ENCODE assay signal across 26 cellular contexts in genomic region chr16:10003486-10003885, GRCh38.
DNase-seq lines count a peak whose midpoint lies in the region; ATAC-seq, FAIRE-seq and TF ChIP-seq lines count a peak whose summit lies in the region.
"Had no signal": no experiment of that assay in that cellular context is flagged by ENCODE, and none has a peak within 500 bp of the region (broad histone marks: within the 10 kb centered on the region; RNA-seq: fewer than 3 reads in every experiment).

No MANE protein-coding gene starts in this region.

- H3K9ac ChIP-seq in astrocyte (ENCODE audit: low read length), result no peak overlapping the region
- H3K9ac ChIP-seq: BLaER1 treated with 17β-estradiol and CSF1 and Interleukin-3, amounts not matched to agents 10 nM and 100 nM had no signal

- no peaks in the 10 kb centered on the region for H3K27me3 Mint-ChIP-seq in astrocyte (ENCODE audit: low read depth, unreplicated experiment)
- H3K27me3 Mint-ChIP-seq in CD8-positive, alpha-beta T cell (ENCODE audit: low read depth), result no peaks in the 10 kb centered on the region
- H3K27me3 Mint-ChIP-seq: CD4-positive, alpha-beta memory T cell had no signal

- H3K4me3 ChIP-seq in astrocyte (ENCODE audit: insufficient read depth, low read depth, low read length) (no peak overlapping the region), fibroblast of villous mesenchyme (ENCODE audit: low read depth, low read length) (no peak overlapping the region)
- H3K4me3 ChIP-seq in CD8-positive, alpha-beta T cell (ENCODE audit: low read depth, low read length), result no peak overlapping the region
- H3K4me3 ChIP-seq: BLaER1 treated with 17β-estradiol and CSF1 and Interleukin-3, amounts not matched to agents 10 nM and 100 nM; Peyer's patch; SJSA1 had no signal

- ATAC-seq in omental fat pad (ENCODE audit: low FRiP score), result peak; percentile 73
- ATAC-seq in CD8-positive, alpha-beta T cell, result no peak
- ATAC-seq: HCT116 had no signal

- H4K20me1 ChIP-seq in astrocyte (ENCODE audit: insufficient read depth, low read length), result no peaks in the 10 kb centered on the region
- H4K20me1 ChIP-seq: BLaER1 treated with 17β-estradiol and CSF1 and Interleukin-3, amounts not matched to agents 10 nM and 100 nM had no signal

- no peak overlapping the region for H3K4me2 ChIP-seq in astrocyte (ENCODE audit: low read length)
- H3K4me2 ChIP-seq: BLaER1 treated with 17β-estradiol and CSF1 and Interleukin-3, amounts not matched to agents 10 nM and 100 nM had no signal

- no peaks in the 10 kb centered on the region for H3K36me3 Mint-ChIP-seq in astrocyte (ENCODE audit: low read depth, unreplicated experiment)
- H3K36me3 Mint-ChIP-seq in CD8-positive, alpha-beta T cell, result no peaks in the 10 kb centered on the region
- H3K36me3 Mint-ChIP-seq: CD4-positive, alpha-beta memory T cell had no signal

- H3K27ac Mint-ChIP-seq in astrocyte (ENCODE audit: unreplicated experiment), result no peak overlapping the region
- no peak overlapping the region for H3K27ac Mint-ChIP-seq in CD8-positive, alpha-beta T cell

- H3K4me3 Mint-ChIP-seq in astrocyte (ENCODE audit: unreplicated experiment), result no peak overlapping the region
- H3K4me3 Mint-ChIP-seq in CD8-positive, alpha-beta T cell, result no peak overlapping the region
- H3K4me3 Mint-ChIP-seq: CD4-positive, alpha-beta memory T cell had no signal

- TF ChIP-seq CTCF in astrocyte (IDR thresholded peaks at IDR 0.05; ENCODE audit: insufficient read depth, low read depth, low read length) (no peak), fibroblast of villous mesenchyme (IDR thresholded peaks at IDR 0.05; ENCODE audit: insufficient read depth, low read depth, low read length) (no peak), omental fat pad (IDR thresholded peaks at IDR 0.05) (no peak)
- no peak for TF ChIP-seq CTCF in CD8-positive, alpha-beta T cell (IDR thresholded peaks at IDR 0.05)

- no peaks in the 10 kb centered on the region for H3K36me3 ChIP-seq in astrocyte (ENCODE audit: insufficient read depth, low read length)
- no peaks in the 10 kb centered on the region for H3K36me3 ChIP-seq in CD8-positive, alpha-beta T cell (ENCODE audit: insufficient read depth, low read length)
- H3K36me3 ChIP-seq: BLaER1 treated with 17β-estradiol and CSF1 and Interleukin-3, amounts not matched to agents 10 nM and 100 nM; Peyer's patch; SJSA1 had no signal

- H3K79me2 ChIP-seq in astrocyte (ENCODE audit: insufficient read depth, low read length), result no peaks in the 10 kb centered on the region

- POLR2A ChIA-PET in CD8-positive, alpha-beta T cell (lab: Charles Lee), result no interaction called here

- DNase-seq in astrocyte (ENCODE audit: low read depth) (peak; percentile 42), fibroblast of villous mesenchyme (ENCODE audit: low read depth) (peak; percentile 0), omental fat pad (ENCODE audit: low spot score) (no peak), SKM-1 (lab: John Stamatoyannopoulos, UW; ENCODE audit: unreplicated experiment) (no peak)
- no peak for DNase-seq in activated CD4-positive, CD25-positive, alpha-beta regulatory T cell treated with anti-CD3 and anti-CD28 coated beads, Interleukin-2, amount 50 U/mL, for 72 hours
- DNase-seq in stimulated activated CD8-positive, alpha-beta memory T cell treated with anti-CD3 and anti-CD28 coated beads, Interleukin-4, amount 100 ng/mL, for 48 hours, result no peak
- no peak for DNase-seq in CD8-positive, alpha-beta T cell
- DNase-seq: ACHN; Calu3; CD4-positive, alpha-beta memory T cell; GDM1; GOT3; KG1; MV-4-11; NCI-H1105 treated with DMSO at 0.1 percent for 48 hours; NCI-H1694; NCI-H2081; NCI-H2171; NCI-H345; NCI-H524 treated with DMSO at 0.1 percent for 48 hours; Peyer's patch had no signal

- no peaks in the 10 kb centered on the region for H3K4me1 ChIP-seq in astrocyte (ENCODE audit: insufficient read depth, low read length)
- no peaks in the 10 kb centered on the region for H3K4me1 ChIP-seq in CD8-positive, alpha-beta T cell (ENCODE audit: insufficient read depth, low read length)
- H3K4me1 ChIP-seq: Peyer's patch, SJSA1 had no signal

- FAIRE-seq in astrocyte (lab: Jason Lieb, UNC), result no peak
- FAIRE-seq: GM18507, GM19239 had no signal

- H3K27me3 ChIP-seq in astrocyte (ENCODE audit: insufficient read depth, low read length), result no peaks in the 10 kb centered on the region
- no peaks in the 10 kb centered on the region for H3K27me3 ChIP-seq in CD8-positive, alpha-beta T cell (ENCODE audit: insufficient read depth, low read length)
- H3K27me3 ChIP-seq: BLaER1 treated with 17β-estradiol and CSF1 and Interleukin-3, amounts not matched to agents 10 nM and 100 nM; Peyer's patch; SJSA1 had no signal

- H2AFZ ChIP-seq in astrocyte (ENCODE audit: low read depth, low read length), result no peak overlapping the region

- no peaks in the 10 kb centered on the region for H3K9me3 ChIP-seq in astrocyte (ENCODE audit: insufficient read depth, low read depth, low read length)
- no peaks in the 10 kb centered on the region for H3K9me3 ChIP-seq in CD8-positive, alpha-beta T cell (ENCODE audit: low read length)
- H3K9me3 ChIP-seq: BLaER1 treated with 17β-estradiol and CSF1 and Interleukin-3, amounts not matched to agents 10 nM and 100 nM; Peyer's patch; SJSA1 had no signal

- intact Hi-C loops in CD8-positive, alpha-beta T cell (cut with DNase I, micrococcal nuclease), result no loop called here

- no peak overlapping the region for H3K27ac ChIP-seq in astrocyte (ENCODE audit: low read depth, low read length)
- no peak overlapping the region for H3K27ac ChIP-seq in CD8-positive, alpha-beta T cell (ENCODE audit: low read depth, low read length)
- H3K27ac ChIP-seq: BLaER1 treated with 17β-estradiol and CSF1 and Interleukin-3, amounts not matched to agents 10 nM and 100 nM; Peyer's patch; SJSA1 had no signal

- H3K9me3 Mint-ChIP-seq in astrocyte (ENCODE audit: unreplicated experiment), result peaks cover 4% of the 10 kb centered on the region
- H3K9me3 Mint-ChIP-seq in CD8-positive, alpha-beta T cell, result peaks cover 13% of the 10 kb centered on the region

- CTCF ChIA-PET in CD8-positive, alpha-beta T cell (lab: Charles Lee), result no interaction called here

- no peaks in the 10 kb centered on the region for H3K4me1 Mint-ChIP-seq in astrocyte (ENCODE audit: low read depth, unreplicated experiment)
- no peaks in the 10 kb centered on the region for H3K4me1 Mint-ChIP-seq in CD8-positive, alpha-beta T cell (ENCODE audit: low read depth)
- H3K4me1 Mint-ChIP-seq: CD4-positive, alpha-beta memory T cell had no signal

Comparison
In these comparisons a context has a peak if more than half of its experiments do, and no peak if none do; other contexts are left out.
1. DNase-seq: peak in astrocyte (single experiment) and fibroblast of villous mesenchyme (single experiment); none in omental fat pad (single experiment), activated CD4-positive, CD25-positive, alpha-beta regulatory T cell treated with anti-CD3 and anti-CD28 coated beads, Interleukin-2, amount 50 U/mL, for 72 hours (single experiment), stimulated activated CD8-positive, alpha-beta memory T cell treated with anti-CD3 and anti-CD28 coated beads, Interleukin-4, amount 100 ng/mL, for 48 hours (single experiment), SKM-1 (single experiment) and CD8-positive, alpha-beta T cell (0 of 7).